9 cellular contexts compared by ENCODE assay signal in the genomic region with DNA sequence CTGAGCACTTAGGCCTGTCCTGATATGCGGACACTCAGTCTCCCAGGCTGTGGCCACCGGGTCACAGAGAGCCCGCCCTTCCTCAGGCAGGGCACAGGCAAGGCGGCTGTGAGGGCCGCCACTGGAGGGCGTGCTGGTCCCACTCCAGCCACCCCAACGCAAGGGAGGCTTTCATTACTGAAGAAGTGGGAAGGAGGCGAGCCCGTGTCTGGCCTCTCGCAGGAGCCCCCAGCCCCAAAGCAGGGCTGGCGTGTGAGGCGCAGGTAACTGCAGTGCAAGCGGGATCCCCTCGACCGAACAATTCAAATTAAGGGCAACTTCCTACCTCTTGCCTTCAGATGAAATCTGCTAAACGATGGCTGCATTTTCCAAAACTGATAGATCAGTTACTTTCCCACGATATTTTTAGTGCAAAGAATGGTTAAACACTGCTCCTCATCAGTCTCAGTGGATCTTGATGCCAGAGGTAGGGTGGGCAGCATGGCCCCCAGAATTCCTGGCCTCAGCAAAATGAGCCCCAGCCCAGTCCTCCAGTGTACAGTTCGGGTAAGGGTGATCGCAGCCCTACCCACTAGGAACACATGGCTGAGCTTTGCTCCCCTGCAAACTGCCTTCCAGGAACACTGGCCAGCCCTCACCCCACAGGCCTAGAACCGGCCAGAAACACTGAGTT.
DNase-seq lines count a peak whose midpoint lies in the region; ATAC-seq and TF ChIP-seq lines count a peak whose summit lies in the region.
"Had no signal": no experiment of that assay in that cellular context is flagged by ENCODE, and none has a peak within 500 bp of the region (broad histone marks: within the 10 kb centered on the region; RNA-seq: fewer than 3 reads in every experiment).

No MANE protein-coding gene starts in this region.

- no peaks in the 10 kb centered on the region for H3K36me3 Mint-ChIP-seq in activated T-cell treated with anti-CD3 and anti-CD28 coated beads, Interleukin-2, amount 50 U/mL, for 24 hours (ENCODE audit: low read depth)
- H3K36me3 Mint-ChIP-seq: memory B cell had no signal

- H3K9ac ChIP-seq in stomach smooth muscle (ENCODE audit: low read length in 2 of 2) = no peak overlapping the region

- no peaks in the 10 kb centered on the region for H3K9me3 Mint-ChIP-seq in activated T-cell treated with anti-CD3 and anti-CD28 coated beads, Interleukin-2, amount 50 U/mL, for 24 hours
- H3K9me3 Mint-ChIP-seq: memory B cell had no signal

- ATAC-seq in HG02981 (IDR thresholded peaks at IDR 0.05; ENCODE audit: unreplicated experiment) = no peak

- peak; percentile 19 for DNase-seq in CD1c-positive myeloid dendritic cell (ENCODE audit: extremely low spot score)
- DNase-seq in HAP-1 (ENCODE audit: low spot score in 2 of 2) = peak; percentile 42 to 84
- peak; percentile 38 to 53 for DNase-seq in SHP77 (lab: John Stamatoyannopoulos, UW)
- peak in 1 of 2 donors; percentile 54 for DNase-seq in foreskin fibroblast
- DNase-seq in vagina (ENCODE audit: extremely low spot score in 2 of 2) = no peak
- no peak for DNase-seq in activated T-cell treated with anti-CD3 and anti-CD28 coated beads, Interleukin-2, amount 50 U/mL, for 24 hours

- H3K4me1 ChIP-seq in HAP-1 (peaks cover 1% of the 10 kb centered on the region; the same call in 1 of the 2 replicates), stomach smooth muscle (ENCODE audit: control insufficient read depth, insufficient read depth, low read length) (peaks cover 31% of the 10 kb centered on the region), vagina (peaks cover 25% of the 10 kb centered on the region)

- no peaks in the 10 kb centered on the region for H3K36me3 ChIP-seq in HAP-1 (replicated peaks)
- H3K36me3 ChIP-seq in stomach smooth muscle (ENCODE audit: control insufficient read depth in 2 of 2, insufficient read depth in 2 of 2, low read length in 2 of 2) = no peaks in the 10 kb centered on the region
- H3K36me3 ChIP-seq in vagina = no peaks in the 10 kb centered on the region

- peaks cover 8% of the 10 kb centered on the region for H3K4me1 Mint-ChIP-seq in activated T-cell treated with anti-CD3 and anti-CD28 coated beads, Interleukin-2, amount 50 U/mL, for 24 hours (ENCODE audit: low read depth)

- no peaks in the 10 kb centered on the region for H3K9me3 ChIP-seq in HAP-1
- no peaks in the 10 kb centered on the region for H3K9me3 ChIP-seq in stomach smooth muscle (ENCODE audit: control insufficient read depth in 2 of 2, low read length in 2 of 2)
- H3K9me3 ChIP-seq in vagina = no peaks in the 10 kb centered on the region

- H3K27me3 Mint-ChIP-seq in activated T-cell treated with anti-CD3 and anti-CD28 coated beads, Interleukin-2, amount 50 U/mL, for 24 hours = no peaks in the 10 kb centered on the region

- TF ChIP-seq POLR2A in vagina (IDR thresholded peaks at IDR 0.05) = no peak

- intact Hi-C loops in vagina (cut with DNase I) = no loop called here

- TF ChIP-seq CTCF in foreskin fibroblast (IDR thresholded peaks at IDR 0.05; ENCODE audit: low read depth, low read length) (peak; percentile 55), vagina (IDR thresholded peaks at IDR 0.05) (no peak)

- H3K27me3 ChIP-seq in HAP-1 (ENCODE audit: low read depth) (no peaks in the 10 kb centered on the region), stomach smooth muscle (ENCODE audit: control insufficient read depth in 1 of 2, insufficient read depth in 2 of 2, low read length in 2 of 2) (no peaks in the 10 kb centered on the region), vagina (no peaks in the 10 kb centered on the region)

- in situ Hi-C loops in HAP-1 (cut with MboI; ENCODE audit: low sequenced_read_pairs) = no loop called here

- H3K27ac Mint-ChIP-seq in activated T-cell treated with anti-CD3 and anti-CD28 coated beads, Interleukin-2, amount 50 U/mL, for 24 hours = no peak overlapping the region
- H3K27ac Mint-ChIP-seq: memory B cell had no signal

- H3K4me3 Mint-ChIP-seq in activated T-cell treated with anti-CD3 and anti-CD28 coated beads, Interleukin-2, amount 50 U/mL, for 24 hours = no peak overlapping the region
- H3K4me3 Mint-ChIP-seq: memory B cell had no signal

- no peak overlapping the region for H3K4me3 ChIP-seq in HAP-1
- no peak overlapping the region for H3K4me3 ChIP-seq in foreskin fibroblast (ENCODE audit: low read depth in 1 of 2, low read length in 2 of 2)
- no peak overlapping the region for H3K4me3 ChIP-seq in stomach smooth muscle (ENCODE audit: low read length in 2 of 2)
- H3K4me3 ChIP-seq in vagina = no peak overlapping the region

- peak overlapping the region; percentile 96 for H3K27ac ChIP-seq in stomach smooth muscle (ENCODE audit: low read length)
- no peak overlapping the region for H3K27ac ChIP-seq in vagina

Comparison
In these comparisons a context has a peak if more than half of its experiments do, and no peak if none do; other contexts are left out.
1. DNase-seq: peak in CD1c-positive myeloid dendritic cell (single experiment), HAP-1 (2 of 2) and SHP77 (2 of 2); none in vagina (0 of 2) and activated T-cell treated with anti-CD3 and anti-CD28 coated beads, Interleukin-2, amount 50 U/mL, for 24 hours (single experiment).